Comparison of ENCODE assay signal across 27 cellular contexts in the genomic region with DNA sequence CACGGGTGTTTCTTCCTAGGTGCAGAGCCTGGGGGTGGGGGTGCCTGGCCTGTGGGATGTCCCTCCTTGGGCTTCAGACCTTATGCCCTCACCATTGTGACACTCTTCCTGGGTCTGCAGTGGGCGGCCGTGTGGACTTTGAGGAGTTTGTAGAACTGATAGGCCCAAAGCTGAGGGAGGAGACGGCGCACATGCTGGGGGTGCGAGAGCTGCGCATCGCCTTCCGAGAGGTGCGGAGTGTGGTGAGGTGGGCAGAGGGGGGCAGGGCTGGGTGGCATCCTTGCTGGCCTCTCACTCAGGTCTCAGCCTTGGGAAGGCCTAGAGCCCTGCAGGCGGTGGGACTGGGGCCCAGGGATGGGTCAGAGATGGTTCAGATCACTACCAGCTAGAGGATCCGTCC. TPM values are rescaled to one million over a fixed set of nuclear protein-coding genes. Genes with fewer than 3 reads are reported as not detected.
DNase-seq lines count a peak whose midpoint lies in the region; ATAC-seq and TF ChIP-seq lines count a peak whose summit lies in the region.
"Had no signal": no experiment of that assay in that cellular context is flagged by ENCODE, and none has a peak within 500 bp of the region (broad histone marks: within the 10 kb centered on the region; RNA-seq: fewer than 3 reads in every experiment).

No MANE protein-coding gene starts in this region.

- no peak for TF ChIP-seq EP300 in sigmoid colon (IDR thresholded peaks at IDR 0.05)

- H3K27me3 ChIP-seq in right cardiac atrium (ENCODE audit: control insufficient read depth, insufficient read depth) (no peaks in the 10 kb centered on the region), right atrium auricular region (no peaks in the 10 kb centered on the region), sigmoid colon (no peaks in the 10 kb centered on the region)
- H3K27me3 ChIP-seq: SJCRH30 had no signal

- H3K9me3 Mint-ChIP-seq in naive B cell: no peaks in the 10 kb centered on the region

- H3K4me3 ChIP-seq in right cardiac atrium (ENCODE audit: low read length) (no peak overlapping the region), right atrium auricular region (no peak overlapping the region), sigmoid colon (no peak overlapping the region)
- H3K4me3 ChIP-seq: SJCRH30 had no signal

- TF ChIP-seq POLR2A in sigmoid colon (IDR thresholded peaks at IDR 0.05): no peak

- H3K9me3 ChIP-seq in right cardiac atrium (ENCODE audit: control insufficient read depth, low read length): no peaks in the 10 kb centered on the region
- H3K9me3 ChIP-seq in right atrium auricular region: no peaks in the 10 kb centered on the region
- no peaks in the 10 kb centered on the region for H3K9me3 ChIP-seq in sigmoid colon
- H3K9me3 ChIP-seq: SJCRH30 had no signal

- WGBS in right cardiac atrium: 93% methylated on average over 12 of the region's 12 CpGs
- WGBS in sigmoid colon, 2 donors: 94 to 95% methylated on average over 12 of the region's 12 CpGs

- no peaks in the 10 kb centered on the region for H3K27me3 Mint-ChIP-seq in naive B cell

- H3K27ac ChIP-seq in right cardiac atrium (ENCODE audit: low read length) (no peak overlapping the region), right atrium auricular region (no peak overlapping the region), sigmoid colon (no peak overlapping the region)
- H3K27ac ChIP-seq: SJCRH30 had no signal

- TF ChIP-seq CTCF in right atrium auricular region (IDR thresholded peaks at IDR 0.05): no peak
- TF ChIP-seq CTCF in sigmoid colon (IDR thresholded peaks at IDR 0.05): no peak

- H3K36me3 ChIP-seq in right atrium auricular region: no peaks in the 10 kb centered on the region
- no peaks in the 10 kb centered on the region for H3K36me3 ChIP-seq in sigmoid colon
- H3K36me3 ChIP-seq: SJCRH30 had no signal

- peak overlapping the region; percentile 54 to 93 (median 87) for H3K27ac Mint-ChIP-seq in naive B cell

- intact Hi-C loops in right cardiac atrium (cut with DNase I) (no loop called here), sigmoid colon (cut with DNase I) (no loop called here)

- DNase-seq in right cardiac atrium (peak; percentile 7 to 44 (median 41)), right atrium auricular region (ENCODE audit: low spot score) (no peak), naive B cell (no peak), sigmoid colon (peak; percentile 59), kidney glomerular epithelial cell (lab: John Stamatoyannopoulos, UW) (no peak), GDM1 (lab: John Stamatoyannopoulos, UW) (no peak)
- DNase-seq: 8988T; ACHN; Calu3; DMS79 treated with DMSO at 0.1 percent for 48 hours; Kasumi-1; MV-4-11; NCI-H1105; NCI-H1436 treated with DMSO at 0.1 percent for 48 hours; NCI-H187 treated with DMSO at 0.1 percent for 48 hours; NCI-H2107; NCI-H446 treated with DMSO at 0.1 percent for 48 hours; NCI-H526; NCI-H82; NK-92 treated with Interleukin-12 subunit alpha and Interleukin-12 subunit beta, amount 100 ng/mL, for 24 hours; PC-3; SJCRH30 had no signal

- peak overlapping the region in 6 of 8 donors; percentile 48 to 85 (median 60) for H3K4me3 Mint-ChIP-seq in naive B cell

- ATAC-seq in right cardiac atrium: no peak
- no peak for ATAC-seq in naive B cell (ENCODE audit: low read depth in 2 of 2)
- no peak for ATAC-seq in GM18907 (IDR thresholded peaks at IDR 0.05; ENCODE audit: unreplicated experiment)
- ATAC-seq: PC-3 had no signal

- H3K36me3 Mint-ChIP-seq in naive B cell: peaks cover 0 to 7% of the 10 kb centered on the region in 2 donors

- H3K4me1 ChIP-seq in right cardiac atrium (ENCODE audit: control insufficient read depth, insufficient read depth, low read length) (no peaks in the 10 kb centered on the region), right atrium auricular region (no peaks in the 10 kb centered on the region), sigmoid colon (no peaks in the 10 kb centered on the region)
- H3K4me1 ChIP-seq: SJCRH30 had no signal

- peaks cover 37 to 55% (median 53%) of the 10 kb centered on the region in 3 donors for H3K4me1 Mint-ChIP-seq in naive B cell

RNA-seq across cellular contexts. Expression of a gene that starts 2.3 kb away (rescaled TPM):
- 1 to 10 TPM; 1.1 to 1.8 (median 1.5) TPM for total RNA-seq in right cardiac atrium
- polyA plus RNA-seq in right cardiac atrium: 0.81 TPM
- total RNA-seq in right atrium auricular region: 1 to 10 TPM in 1 of 2 donors, not detected in 1; 1.3 TPM
- polyA plus RNA-seq in naive B cell (ENCODE audit: low read depth in 6 of 6): 1 to 10 TPM in 5 of 6 donors, not detected in 1; 1.5 to 6.8 (median 2.1) TPM
- 1 to 10 TPM in 1 of 4 donors, under 1 TPM in 3; 0.41 to 1.5 (median 0.63) TPM for total RNA-seq in sigmoid colon
- under 1 TPM in 2 of 3 donors, not detected in 1; 0.60 to 0.61 TPM for polyA plus RNA-seq in sigmoid colon
- total RNA-seq: H4 had no signal
- polyA plus RNA-seq: BJ had no signal

RNA-seq across cellular contexts. Expression of a gene that starts 4.9 kb away (rescaled TPM):
- total RNA-seq in right cardiac atrium (not detected), right atrium auricular region (not detected), sigmoid colon (not detected)
- polyA plus RNA-seq in right cardiac atrium (not detected), naive B cell (ENCODE audit: low read depth in 6 of 6) (1 to 10 TPM in 5 of 6 donors, not detected in 1; 1.1 to 2.5 (median 1.7) TPM), sigmoid colon (not detected)
- total RNA-seq: Calu3, H4, HT-29, M059J, PC-3, SJCRH30 had no signal
- polyA plus RNA-seq: BJ had no signal

RNA-seq across cellular contexts. Expression of a gene that starts 11.6 kb away (rescaled TPM):
- 10 to 100 TPM; 61.7 to 78.2 (median 65.4) TPM for total RNA-seq in right cardiac atrium
- 82.3 TPM for polyA plus RNA-seq in right cardiac atrium
- 100 to 1,000 TPM in 1 of 2 donors, 10 to 100 TPM in 1; 74.4 to 140 TPM for total RNA-seq in right atrium auricular region
- polyA plus RNA-seq in naive B cell (ENCODE audit: low read depth in 6 of 6): 100 to 1,000 TPM; 183 to 250 (median 221) TPM
- 100 to 1,000 TPM in 3 of 4 donors, 10 to 100 TPM in 1; 54.6 to 137 (median 121) TPM for total RNA-seq in sigmoid colon
- 10 to 100 TPM; 66.7 to 96.1 (median 69.1) TPM for polyA plus RNA-seq in sigmoid colon

RNA-seq across cellular contexts. Expression of a gene that starts 14.2 kb away (rescaled TPM):
- total RNA-seq in right cardiac atrium (10 to 100 TPM; 23.5 to 38.2 (median 29.6) TPM), right atrium auricular region (10 to 100 TPM; 16.0 to 25.5 TPM), sigmoid colon (10 to 100 TPM; 42.9 to 52.9 (median 46.1) TPM)
- polyA plus RNA-seq in right cardiac atrium (20.8 TPM), naive B cell (ENCODE audit: low read depth in 6 of 6) (1 to 10 TPM; 6.5 to 9.9 (median 8.7) TPM), sigmoid colon (100 to 1,000 TPM; 150 to 190 (median 166) TPM)

RNA-seq across cellular contexts. Expression of a gene that starts 20.0 kb away (rescaled TPM):
- total RNA-seq in right cardiac atrium: 1 to 10 TPM; 1.2 to 3.4 (median 1.9) TPM
- polyA plus RNA-seq in right cardiac atrium: 1.6 TPM
- total RNA-seq in right atrium auricular region: 1 to 10 TPM; 1.9 to 2.8 TPM
- polyA plus RNA-seq in naive B cell (ENCODE audit: low read depth in 6 of 6): 1,000 to 10,000 TPM in 3 of 6 donors, 100 to 1,000 TPM in 3; 953 to 1,146 (median 1,009) TPM
- total RNA-seq in sigmoid colon: 1 to 10 TPM in 3 of 4 donors, under 1 TPM in 1; 0.71 to 3.7 (median 2.1) TPM
- 100 to 1,000 TPM in 1 of 3 donors, 1 to 10 TPM in 2; 2.4 to 129 (median 2.8) TPM for polyA plus RNA-seq in sigmoid colon

Comparison
In these comparisons a context has a peak if more than half of its experiments do, and no peak if none do; other contexts are left out.
1. DNase-seq: peak in right cardiac atrium (3 of 3) and sigmoid colon (single experiment); none in right atrium auricular region (single experiment), naive B cell (single experiment), kidney glomerular epithelial cell (single experiment) and GDM1 (single experiment).